Comparison of ENCODE assay signal across 1 cellular context in the genomic region with DNA sequence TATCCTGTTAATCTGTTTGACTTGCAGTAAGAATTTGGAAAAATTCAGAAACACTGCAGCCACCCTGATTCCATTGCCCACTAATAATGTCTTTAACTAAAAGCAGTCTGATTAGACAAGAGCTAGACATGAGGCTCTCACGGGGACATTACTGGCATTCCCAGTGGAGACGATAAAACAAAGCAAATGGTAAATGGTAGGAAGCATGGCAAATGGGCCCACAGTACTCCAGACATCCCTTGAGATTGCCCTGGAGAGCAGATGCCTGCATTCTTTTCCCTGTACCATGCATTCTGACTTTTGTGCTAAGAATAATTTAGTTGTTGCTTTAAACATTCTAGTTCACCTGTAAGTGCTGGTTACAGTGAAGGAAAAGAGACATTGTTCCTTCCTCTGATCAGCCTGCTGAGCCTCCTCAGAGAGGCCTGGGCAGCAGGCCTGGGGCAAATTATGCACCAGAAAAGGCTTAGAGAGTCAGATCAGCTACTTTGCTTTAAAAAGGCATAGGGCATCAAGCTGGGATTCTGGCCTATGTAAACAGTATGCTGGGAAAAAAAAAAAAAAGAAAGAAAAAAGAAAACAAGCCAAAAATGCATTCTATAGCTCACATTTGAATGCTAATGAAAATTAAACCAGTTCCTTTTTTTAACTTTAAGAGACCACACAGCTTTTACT.
TF ChIP-seq lines count a peak whose summit lies in the region.

No MANE protein-coding gene starts in this region.

TF ChIP-seq in H1, 55 proteins besides CTCF, POLR2A, EP300 and RAD21:
- no peak for TF ChIP-seq HDAC6 (IDR thresholded peaks at IDR 0.05; ENCODE audit: low read depth, low read length)
- no peak for TF ChIP-seq RBBP5 (IDR thresholded peaks at IDR 0.05; ENCODE audit: borderline replicate concordance, low read depth, low read length)
